Comparison of ENCODE assay signal across 6 cellular contexts in the genomic region with DNA sequence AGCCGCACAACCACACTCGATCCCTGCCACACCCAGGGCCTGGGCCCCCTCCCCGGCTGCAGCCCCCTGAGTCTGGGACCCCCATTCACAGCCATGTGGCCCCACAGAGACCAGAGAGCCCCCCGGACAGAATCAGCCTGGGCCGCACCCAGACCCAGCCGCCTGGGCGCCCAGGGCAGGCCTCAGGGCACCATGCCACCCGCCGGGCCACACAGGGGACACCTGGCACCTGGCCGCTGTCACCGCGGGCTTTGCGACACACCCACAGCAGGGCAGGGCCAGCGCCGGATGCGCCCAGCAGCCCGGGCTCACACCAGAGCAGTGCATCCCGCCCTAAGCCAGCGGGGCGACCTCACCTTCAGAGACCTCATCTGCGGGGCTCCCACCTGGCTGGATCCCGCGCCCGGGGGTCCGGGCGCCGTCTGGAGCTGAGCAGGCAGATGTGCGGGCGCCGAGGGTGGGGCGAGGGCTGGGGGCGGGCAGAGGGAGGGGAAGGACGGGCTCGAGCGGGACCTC. TPM values are rescaled to one million over a fixed set of nuclear protein-coding genes. Genes with fewer than 3 reads are reported as not detected.
A peak's percentile ranks its signal among the peaks of the same experiment; 100 is the strongest.
DNase-seq lines count a peak whose midpoint lies in the region; ATAC-seq and TF ChIP-seq lines count a peak whose summit lies in the region.

No MANE protein-coding gene starts in this region.

- peak; percentile 46 for DNase-seq in HK-2 (ENCODE audit: unreplicated experiment)
- peak; percentile 52 for DNase-seq in activated naive CD8-positive, alpha-beta T cell treated with anti-CD3 and anti-CD28 coated beads for 36 hours
- peak; percentile 32 for DNase-seq in naive B cell
- DNase-seq in Kasumi-1 (lab: John Stamatoyannopoulos, UW): no peak
- no peak for DNase-seq in inferior parietal cortex (ENCODE audit: extremely low spot score)
- no peak for DNase-seq in nephron progenitor cell

- no peaks in the 10 kb centered on the region for H3K36me3 Mint-ChIP-seq in activated naive CD8-positive, alpha-beta T cell treated with anti-CD3 and anti-CD28 coated beads for 36 hours
- no peaks in the 10 kb centered on the region for H3K36me3 Mint-ChIP-seq in naive B cell
- peaks cover 5% of the 10 kb centered on the region for H3K36me3 Mint-ChIP-seq in nephron progenitor cell (ENCODE audit: low read depth)

- H3K4me1 Mint-ChIP-seq in activated naive CD8-positive, alpha-beta T cell treated with anti-CD3 and anti-CD28 coated beads for 36 hours: peaks cover 7% of the 10 kb centered on the region
- H3K4me1 Mint-ChIP-seq in naive B cell (peaks cover 15 to 18% (median 18%) of the 10 kb centered on the region in 3 donors), nephron progenitor cell (peaks cover 24% of the 10 kb centered on the region)

- H3K27ac Mint-ChIP-seq in activated naive CD8-positive, alpha-beta T cell treated with anti-CD3 and anti-CD28 coated beads for 36 hours: no peak overlapping the region
- H3K27ac Mint-ChIP-seq in naive B cell: peak overlapping the region in 1 of 6 donors; percentile 65
- no peak overlapping the region for H3K27ac Mint-ChIP-seq in nephron progenitor cell

- no peak for TF ChIP-seq CTCF in nephron progenitor cell (IDR thresholded peaks at IDR 0.05)

- no peak overlapping the region for H3K4me3 Mint-ChIP-seq in activated naive CD8-positive, alpha-beta T cell treated with anti-CD3 and anti-CD28 coated beads for 36 hours
- H3K4me3 Mint-ChIP-seq in naive B cell: no peak overlapping the region
- H3K4me3 Mint-ChIP-seq in nephron progenitor cell: no peak overlapping the region

- no peaks in the 10 kb centered on the region for H3K9me3 Mint-ChIP-seq in activated naive CD8-positive, alpha-beta T cell treated with anti-CD3 and anti-CD28 coated beads for 36 hours
- H3K9me3 Mint-ChIP-seq in naive B cell (no peaks in the 10 kb centered on the region), nephron progenitor cell (no peaks in the 10 kb centered on the region)

- H3K27me3 Mint-ChIP-seq in activated naive CD8-positive, alpha-beta T cell treated with anti-CD3 and anti-CD28 coated beads for 36 hours: no peaks in the 10 kb centered on the region
- H3K27me3 Mint-ChIP-seq in naive B cell: no peaks in the 10 kb centered on the region
- peaks cover 7% of the 10 kb centered on the region for H3K27me3 Mint-ChIP-seq in nephron progenitor cell (ENCODE audit: low read depth, poor library complexity)

- ATAC-seq in naive B cell (ENCODE audit: low read depth in 2 of 2): peak; percentile 26 to 36

RNA-seq across cellular contexts. Expression of a gene that starts 0.4 kb away (rescaled TPM):
- total RNA-seq in activated naive CD8-positive, alpha-beta T cell treated with anti-CD3 and anti-CD28 coated beads for 36 hours: 1 to 10 TPM; 2.8 to 3.1 TPM
- polyA plus RNA-seq in naive B cell (ENCODE audit: low read depth in 6 of 6): 10 to 100 TPM; 15.9 to 32.5 (median 22.7) TPM

RNA-seq across cellular contexts. Expression of a gene that starts 20.4 kb away (rescaled TPM):
- total RNA-seq in activated naive CD8-positive, alpha-beta T cell treated with anti-CD3 and anti-CD28 coated beads for 36 hours: 10 to 100 TPM; 33.0 to 34.4 TPM
- 10 to 100 TPM in 1 of 6 donors, 1 to 10 TPM in 5; 2.7 to 15.4 (median 7.9) TPM for polyA plus RNA-seq in naive B cell (ENCODE audit: low read depth in 6 of 6)

RNA-seq across cellular contexts. Expression of a gene that starts 21.0 kb away (rescaled TPM):
- under 1 TPM; 0.32 to 0.43 TPM for total RNA-seq in activated naive CD8-positive, alpha-beta T cell treated with anti-CD3 and anti-CD28 coated beads for 36 hours
- 1 to 10 TPM in 1 of 6 donors, under 1 TPM in 4, not detected in 1; 0.06 to 1.0 (median 0.21) TPM for polyA plus RNA-seq in naive B cell (ENCODE audit: low read depth in 6 of 6)

RNA-seq across cellular contexts. Expression of a gene that starts 33.5 kb away (rescaled TPM):
- total RNA-seq in activated naive CD8-positive, alpha-beta T cell treated with anti-CD3 and anti-CD28 coated beads for 36 hours: 10 to 100 TPM; 37.1 to 41.6 TPM
- polyA plus RNA-seq in naive B cell (ENCODE audit: low read depth in 6 of 6): 10 to 100 TPM; 36.4 to 46.9 (median 44.3) TPM

RNA-seq across cellular contexts. Expression of a gene that starts 48.8 kb away (rescaled TPM):
- 10 to 100 TPM; 73.2 to 76.1 TPM for total RNA-seq in activated naive CD8-positive, alpha-beta T cell treated with anti-CD3 and anti-CD28 coated beads for 36 hours
- 10 to 100 TPM; 19.1 to 37.6 (median 26.7) TPM for polyA plus RNA-seq in naive B cell (ENCODE audit: low read depth in 6 of 6)

Comparison
In these comparisons a context has a peak if more than half of its experiments do, and no peak if none do; other contexts are left out.
1. DNase-seq: peak in HK-2 (single experiment), activated naive CD8-positive, alpha-beta T cell treated with anti-CD3 and anti-CD28 coated beads for 36 hours (single experiment) and naive B cell (single experiment); none in Kasumi-1 (0 of 2), inferior parietal cortex (single experiment) and nephron progenitor cell (single experiment).